ENCODE assay signal across 1 cellular context in the genomic region with DNA sequence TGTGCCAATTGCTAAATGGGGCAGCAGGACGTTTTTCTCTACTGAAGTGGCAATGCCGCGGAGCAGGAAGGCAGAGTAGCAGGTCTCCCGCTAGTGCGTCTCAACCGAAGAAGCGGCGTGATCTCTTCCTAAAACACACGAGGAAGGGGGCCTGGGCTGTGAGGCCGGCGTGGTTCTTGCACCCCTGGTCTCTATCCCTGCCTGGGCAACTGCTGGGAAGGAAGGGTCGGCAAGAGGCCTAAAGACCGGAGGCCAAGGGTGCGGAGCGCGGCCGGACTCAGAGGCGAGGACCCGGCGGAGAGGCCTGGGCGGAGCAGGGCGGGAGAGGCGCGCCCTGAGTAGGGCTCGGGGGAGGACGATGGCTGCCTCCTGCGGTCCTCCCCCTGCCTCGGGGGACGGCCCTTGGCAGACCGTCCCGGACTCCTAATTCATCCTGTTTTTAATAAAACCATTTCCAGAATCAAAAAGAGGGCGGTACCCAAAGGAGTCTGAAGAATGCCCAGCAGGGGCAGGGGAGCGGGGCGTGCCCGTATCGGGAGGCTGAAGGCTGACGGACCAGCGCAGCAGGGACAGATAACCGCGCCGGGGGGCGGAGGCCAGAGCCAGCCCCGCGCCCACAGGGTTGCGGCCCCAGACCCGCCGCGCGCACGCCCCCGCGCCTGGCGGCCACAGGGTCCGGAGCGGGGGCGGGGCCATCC.
TF ChIP-seq lines count a peak whose summit lies in the region.

No MANE protein-coding gene starts in this region.

TF ChIP-seq in HepG2, 621 proteins besides CTCF, POLR2A, EP300 and RAD21 (continued from another document and continues in another):
- TF ChIP-seq, protein P1, sequence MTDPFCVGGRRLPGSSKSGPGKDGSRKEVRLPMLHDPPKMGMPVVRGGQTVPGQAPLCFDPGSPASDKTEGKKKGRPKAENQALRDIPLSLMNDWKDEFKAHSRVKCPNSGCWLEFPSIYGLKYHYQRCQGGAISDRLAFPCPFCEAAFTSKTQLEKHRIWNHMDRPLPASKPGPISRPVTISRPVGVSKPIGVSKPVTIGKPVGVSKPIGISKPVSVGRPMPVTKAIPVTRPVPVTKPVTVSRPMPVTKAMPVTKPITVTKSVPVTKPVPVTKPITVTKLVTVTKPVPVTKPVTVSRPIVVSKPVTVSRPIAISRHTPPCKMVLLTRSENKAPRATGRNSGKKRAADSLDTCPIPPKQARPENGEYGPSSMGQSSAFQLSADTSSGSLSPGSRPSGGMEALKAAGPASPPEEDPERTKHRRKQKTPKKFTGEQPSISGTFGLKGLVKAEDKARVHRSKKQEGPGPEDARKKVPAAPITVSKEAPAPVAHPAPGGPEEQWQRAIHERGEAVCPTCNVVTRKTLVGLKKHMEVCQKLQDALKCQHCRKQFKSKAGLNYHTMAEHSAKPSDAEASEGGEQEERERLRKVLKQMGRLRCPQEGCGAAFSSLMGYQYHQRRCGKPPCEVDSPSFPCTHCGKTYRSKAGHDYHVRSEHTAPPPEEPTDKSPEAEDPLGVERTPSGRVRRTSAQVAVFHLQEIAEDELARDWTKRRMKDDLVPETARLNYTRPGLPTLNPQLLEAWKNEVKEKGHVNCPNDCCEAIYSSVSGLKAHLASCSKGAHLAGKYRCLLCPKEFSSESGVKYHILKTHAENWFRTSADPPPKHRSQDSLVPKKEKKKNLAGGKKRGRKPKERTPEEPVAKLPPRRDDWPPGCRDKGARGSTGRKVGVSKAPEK (CRISPR knock-in tag; IDR thresholded peaks at IDR 0.05; ENCODE audit: borderline replicate concordance), result peak; percentile 41; the same call in 1 of the 2 replicates
- 0 out of 2 replicates have a peak, but pooled peaks have one; percentile 5 for TF ChIP-seq GATAD2A (CRISPR knock-in tag; IDR thresholded peaks at IDR 0.05)
- TF ChIP-seq, protein P2, sequence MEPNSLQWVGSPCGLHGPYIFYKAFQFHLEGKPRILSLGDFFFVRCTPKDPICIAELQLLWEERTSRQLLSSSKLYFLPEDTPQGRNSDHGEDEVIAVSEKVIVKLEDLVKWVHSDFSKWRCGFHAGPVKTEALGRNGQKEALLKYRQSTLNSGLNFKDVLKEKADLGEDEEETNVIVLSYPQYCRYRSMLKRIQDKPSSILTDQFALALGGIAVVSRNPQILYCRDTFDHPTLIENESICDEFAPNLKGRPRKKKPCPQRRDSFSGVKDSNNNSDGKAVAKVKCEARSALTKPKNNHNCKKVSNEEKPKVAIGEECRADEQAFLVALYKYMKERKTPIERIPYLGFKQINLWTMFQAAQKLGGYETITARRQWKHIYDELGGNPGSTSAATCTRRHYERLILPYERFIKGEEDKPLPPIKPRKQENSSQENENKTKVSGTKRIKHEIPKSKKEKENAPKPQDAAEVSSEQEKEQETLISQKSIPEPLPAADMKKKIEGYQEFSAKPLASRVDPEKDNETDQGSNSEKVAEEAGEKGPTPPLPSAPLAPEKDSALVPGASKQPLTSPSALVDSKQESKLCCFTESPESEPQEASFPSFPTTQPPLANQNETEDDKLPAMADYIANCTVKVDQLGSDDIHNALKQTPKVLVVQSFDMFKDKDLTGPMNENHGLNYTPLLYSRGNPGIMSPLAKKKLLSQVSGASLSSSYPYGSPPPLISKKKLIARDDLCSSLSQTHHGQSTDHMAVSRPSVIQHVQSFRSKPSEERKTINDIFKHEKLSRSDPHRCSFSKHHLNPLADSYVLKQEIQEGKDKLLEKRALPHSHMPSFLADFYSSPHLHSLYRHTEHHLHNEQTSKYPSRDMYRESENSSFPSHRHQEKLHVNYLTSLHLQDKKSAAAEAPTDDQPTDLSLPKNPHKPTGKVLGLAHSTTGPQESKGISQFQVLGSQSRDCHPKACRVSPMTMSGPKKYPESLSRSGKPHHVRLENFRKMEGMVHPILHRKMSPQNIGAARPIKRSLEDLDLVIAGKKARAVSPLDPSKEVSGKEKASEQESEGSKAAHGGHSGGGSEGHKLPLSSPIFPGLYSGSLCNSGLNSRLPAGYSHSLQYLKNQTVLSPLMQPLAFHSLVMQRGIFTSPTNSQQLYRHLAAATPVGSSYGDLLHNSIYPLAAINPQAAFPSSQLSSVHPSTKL (CRISPR knock-in tag; IDR thresholded peaks at IDR 0.05), result peak; percentile 35; the same call in 1 of the 2 replicates
- TF ChIP-seq HES4 (CRISPR knock-in tag; IDR thresholded peaks at IDR 0.05; ENCODE audit: borderline replicate concordance), result peak; percentile 59; the same call in 1 of the 2 replicates
- no peak for TF ChIP-seq U2AF1 (optimal IDR thresholded peaks at IDR 0.05; ENCODE audit: low read depth, low read length)
- TF ChIP-seq ZFAT (CRISPR knock-in tag; conservative IDR thresholded peaks at IDR 0.05), result no peak
- peak; percentile 44; the same call in 1 of the 2 replicates for TF ChIP-seq ZNF235 (CRISPR knock-in tag; IDR thresholded peaks at IDR 0.05; ENCODE audit: borderline replicate concordance)
- TF ChIP-seq, protein P3, sequence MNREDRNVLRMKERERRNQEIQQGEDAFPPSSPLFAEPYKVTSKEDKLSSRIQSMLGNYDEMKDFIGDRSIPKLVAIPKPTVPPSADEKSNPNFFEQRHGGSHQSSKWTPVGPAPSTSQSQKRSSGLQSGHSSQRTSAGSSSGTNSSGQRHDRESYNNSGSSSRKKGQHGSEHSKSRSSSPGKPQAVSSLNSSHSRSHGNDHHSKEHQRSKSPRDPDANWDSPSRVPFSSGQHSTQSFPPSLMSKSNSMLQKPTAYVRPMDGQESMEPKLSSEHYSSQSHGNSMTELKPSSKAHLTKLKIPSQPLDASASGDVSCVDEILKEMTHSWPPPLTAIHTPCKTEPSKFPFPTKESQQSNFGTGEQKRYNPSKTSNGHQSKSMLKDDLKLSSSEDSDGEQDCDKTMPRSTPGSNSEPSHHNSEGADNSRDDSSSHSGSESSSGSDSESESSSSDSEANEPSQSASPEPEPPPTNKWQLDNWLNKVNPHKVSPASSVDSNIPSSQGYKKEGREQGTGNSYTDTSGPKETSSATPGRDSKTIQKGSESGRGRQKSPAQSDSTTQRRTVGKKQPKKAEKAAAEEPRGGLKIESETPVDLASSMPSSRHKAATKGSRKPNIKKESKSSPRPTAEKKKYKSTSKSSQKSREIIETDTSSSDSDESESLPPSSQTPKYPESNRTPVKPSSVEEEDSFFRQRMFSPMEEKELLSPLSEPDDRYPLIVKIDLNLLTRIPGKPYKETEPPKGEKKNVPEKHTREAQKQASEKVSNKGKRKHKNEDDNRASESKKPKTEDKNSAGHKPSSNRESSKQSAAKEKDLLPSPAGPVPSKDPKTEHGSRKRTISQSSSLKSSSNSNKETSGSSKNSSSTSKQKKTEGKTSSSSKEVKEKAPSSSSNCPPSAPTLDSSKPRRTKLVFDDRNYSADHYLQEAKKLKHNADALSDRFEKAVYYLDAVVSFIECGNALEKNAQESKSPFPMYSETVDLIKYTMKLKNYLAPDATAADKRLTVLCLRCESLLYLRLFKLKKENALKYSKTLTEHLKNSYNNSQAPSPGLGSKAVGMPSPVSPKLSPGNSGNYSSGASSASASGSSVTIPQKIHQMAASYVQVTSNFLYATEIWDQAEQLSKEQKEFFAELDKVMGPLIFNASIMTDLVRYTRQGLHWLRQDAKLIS (CRISPR knock-in tag; IDR thresholded peaks at IDR 0.05), result no peak
- no peak for TF ChIP-seq KAT2B (IDR thresholded peaks at IDR 0.05; ENCODE audit: borderline replicate concordance, low read depth, low read length)
- no peak for TF ChIP-seq HNRNPK (IDR thresholded peaks at IDR 0.05; ENCODE audit: low read depth, low read length, poor library complexity, severe bottlenecking)
- peak; percentile 43; the same call in 1 of the 2 replicates for TF ChIP-seq ZNF350 (CRISPR knock-in tag; IDR thresholded peaks at IDR 0.05; ENCODE audit: borderline replicate concordance, low read depth)
- TF ChIP-seq ZNF670 (CRISPR knock-in tag; IDR thresholded peaks at IDR 0.05; ENCODE audit: borderline replicate concordance), result 0 out of 2 replicates have a peak, but pooled peaks have one; percentile 65
- TF ChIP-seq EZH2 (conservative IDR thresholded peaks at IDR 0.05; ENCODE audit: low read depth, low read length), result no peak
- peak; percentile 20 for TF ChIP-seq IKZF4 (CRISPR knock-in tag; IDR thresholded peaks at IDR 0.05; ENCODE audit: borderline replicate concordance, low read depth, not compliant biosample characterization)
- TF ChIP-seq, protein P4, sequence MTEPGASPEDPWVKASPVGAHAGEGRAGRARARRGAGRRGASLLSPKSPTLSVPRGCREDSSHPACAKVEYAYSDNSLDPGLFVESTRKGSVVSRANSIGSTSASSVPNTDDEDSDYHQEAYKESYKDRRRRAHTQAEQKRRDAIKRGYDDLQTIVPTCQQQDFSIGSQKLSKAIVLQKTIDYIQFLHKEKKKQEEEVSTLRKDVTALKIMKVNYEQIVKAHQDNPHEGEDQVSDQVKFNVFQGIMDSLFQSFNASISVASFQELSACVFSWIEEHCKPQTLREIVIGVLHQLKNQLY (CRISPR knock-in tag; IDR thresholded peaks at IDR 0.05), result no peak
- no peak for TF ChIP-seq ZBTB21 (CRISPR knock-in tag; IDR thresholded peaks at IDR 0.05)
- 0 out of 2 replicates have a peak, but pooled peaks have one; percentile 33 for TF ChIP-seq ZSCAN9 (CRISPR knock-in tag; IDR thresholded peaks at IDR 0.05; ENCODE audit: borderline replicate concordance)
- TF ChIP-seq SRF (IDR thresholded peaks at IDR 0.05; ENCODE audit: low read depth, low read length), result no peak
- no peak for TF ChIP-seq KDM3A (CRISPR knock-in tag; IDR thresholded peaks at IDR 0.05; ENCODE audit: low read depth)
- peak; percentile 70; the same call in 1 of the 2 replicates for TF ChIP-seq TMF1 (CRISPR knock-in tag; IDR thresholded peaks at IDR 0.05; ENCODE audit: low read depth)
- TF ChIP-seq, protein P5, sequence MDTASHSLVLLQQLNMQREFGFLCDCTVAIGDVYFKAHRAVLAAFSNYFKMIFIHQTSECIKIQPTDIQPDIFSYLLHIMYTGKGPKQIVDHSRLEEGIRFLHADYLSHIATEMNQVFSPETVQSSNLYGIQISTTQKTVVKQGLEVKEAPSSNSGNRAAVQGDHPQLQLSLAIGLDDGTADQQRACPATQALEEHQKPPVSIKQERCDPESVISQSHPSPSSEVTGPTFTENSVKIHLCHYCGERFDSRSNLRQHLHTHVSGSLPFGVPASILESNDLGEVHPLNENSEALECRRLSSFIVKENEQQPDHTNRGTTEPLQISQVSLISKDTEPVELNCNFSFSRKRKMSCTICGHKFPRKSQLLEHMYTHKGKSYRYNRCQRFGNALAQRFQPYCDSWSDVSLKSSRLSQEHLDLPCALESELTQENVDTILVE (CRISPR knock-in tag; IDR thresholded peaks at IDR 0.05), result no peak
- TF ChIP-seq ZBTB8A (CRISPR knock-in tag; IDR thresholded peaks at IDR 0.05; ENCODE audit: borderline replicate concordance, low read depth), result no peak
- TF ChIP-seq ARNT (IDR thresholded peaks at IDR 0.05), result no peak
- TF ChIP-seq, protein P6, sequence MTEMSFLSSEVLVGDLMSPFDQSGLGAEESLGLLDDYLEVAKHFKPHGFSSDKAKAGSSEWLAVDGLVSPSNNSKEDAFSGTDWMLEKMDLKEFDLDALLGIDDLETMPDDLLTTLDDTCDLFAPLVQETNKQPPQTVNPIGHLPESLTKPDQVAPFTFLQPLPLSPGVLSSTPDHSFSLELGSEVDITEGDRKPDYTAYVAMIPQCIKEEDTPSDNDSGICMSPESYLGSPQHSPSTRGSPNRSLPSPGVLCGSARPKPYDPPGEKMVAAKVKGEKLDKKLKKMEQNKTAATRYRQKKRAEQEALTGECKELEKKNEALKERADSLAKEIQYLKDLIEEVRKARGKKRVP (CRISPR knock-in tag; IDR thresholded peaks at IDR 0.05), result 0 out of 4 replicates have a peak, but pooled peaks of 1 of the 2 experiments have one; percentile 10
- TF ChIP-seq SNRNP70 (IDR thresholded peaks at IDR 0.05; ENCODE audit: low read depth, low read length), result no peak
- TF ChIP-seq ARHGAP35 (CRISPR knock-in tag; IDR thresholded peaks at IDR 0.05; ENCODE audit: borderline replicate concordance), result 0 out of 2 replicates have a peak, but pooled peaks have one; percentile 36
- TF ChIP-seq ZNF230 (CRISPR knock-in tag; IDR thresholded peaks at IDR 0.05), result 0 out of 2 replicates have a peak, but pooled peaks have one; percentile 71
- TF ChIP-seq, protein P7, sequence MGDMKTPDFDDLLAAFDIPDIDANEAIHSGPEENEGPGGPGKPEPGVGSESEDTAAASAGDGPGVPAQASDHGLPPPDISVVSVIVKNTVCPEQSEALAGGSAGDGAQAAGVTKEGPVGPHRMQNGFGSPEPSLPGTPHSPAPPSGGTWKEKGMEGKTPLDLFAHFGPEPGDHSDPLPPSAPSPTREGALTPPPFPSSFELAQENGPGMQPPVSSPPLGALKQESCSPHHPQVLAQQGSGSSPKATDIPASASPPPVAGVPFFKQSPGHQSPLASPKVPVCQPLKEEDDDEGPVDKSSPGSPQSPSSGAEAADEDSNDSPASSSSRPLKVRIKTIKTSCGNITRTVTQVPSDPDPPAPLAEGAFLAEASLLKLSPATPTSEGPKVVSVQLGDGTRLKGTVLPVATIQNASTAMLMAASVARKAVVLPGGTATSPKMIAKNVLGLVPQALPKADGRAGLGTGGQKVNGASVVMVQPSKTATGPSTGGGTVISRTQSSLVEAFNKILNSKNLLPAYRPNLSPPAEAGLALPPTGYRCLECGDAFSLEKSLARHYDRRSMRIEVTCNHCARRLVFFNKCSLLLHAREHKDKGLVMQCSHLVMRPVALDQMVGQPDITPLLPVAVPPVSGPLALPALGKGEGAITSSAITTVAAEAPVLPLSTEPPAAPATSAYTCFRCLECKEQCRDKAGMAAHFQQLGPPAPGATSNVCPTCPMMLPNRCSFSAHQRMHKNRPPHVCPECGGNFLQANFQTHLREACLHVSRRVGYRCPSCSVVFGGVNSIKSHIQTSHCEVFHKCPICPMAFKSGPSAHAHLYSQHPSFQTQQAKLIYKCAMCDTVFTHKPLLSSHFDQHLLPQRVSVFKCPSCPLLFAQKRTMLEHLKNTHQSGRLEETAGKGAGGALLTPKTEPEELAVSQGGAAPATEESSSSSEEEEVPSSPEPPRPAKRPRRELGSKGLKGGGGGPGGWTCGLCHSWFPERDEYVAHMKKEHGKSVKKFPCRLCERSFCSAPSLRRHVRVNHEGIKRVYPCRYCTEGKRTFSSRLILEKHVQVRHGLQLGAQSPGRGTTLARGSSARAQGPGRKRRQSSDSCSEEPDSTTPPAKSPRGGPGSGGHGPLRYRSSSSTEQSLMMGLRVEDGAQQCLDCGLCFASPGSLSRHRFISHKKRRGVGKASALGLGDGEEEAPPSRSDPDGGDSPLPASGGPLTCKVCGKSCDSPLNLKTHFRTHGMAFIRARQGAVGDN (CRISPR knock-in tag; IDR thresholded peaks at IDR 0.05), result peak; percentile 92
- no peak for TF ChIP-seq GLI4 (CRISPR knock-in tag; IDR thresholded peaks at IDR 0.05; ENCODE audit: borderline replicate concordance)
- peak; percentile 54; the same call in 1 of the 2 replicates for TF ChIP-seq ZSCAN31 (CRISPR knock-in tag; IDR thresholded peaks at IDR 0.05; ENCODE audit: low read depth)
